Comparison of ENCODE assay signal across 13 cellular contexts in genomic region chr3:179882322-179882721, GRCh38.
DNase-seq lines count a peak whose midpoint lies in the region; ATAC-seq and TF ChIP-seq lines count a peak whose summit lies in the region.
"Had no signal": no experiment of that assay in that cellular context is flagged by ENCODE, and none has a peak within 500 bp of the region (broad histone marks: within the 10 kb centered on the region; RNA-seq: fewer than 3 reads in every experiment).

No MANE protein-coding gene starts in this region.

- peaks cover 10% of the 10 kb centered on the region for H3K4me1 Mint-ChIP-seq in stimulated activated naive CD8-positive, alpha-beta T cell treated with anti-CD3 and anti-CD28 coated beads, Interleukin-15, amount 100 ng/mL, for 72 hours
- H3K4me1 Mint-ChIP-seq: CD4-positive, alpha-beta memory T cell had no signal

- no peak overlapping the region for H3K27ac Mint-ChIP-seq in stimulated activated naive CD8-positive, alpha-beta T cell treated with anti-CD3 and anti-CD28 coated beads, Interleukin-15, amount 100 ng/mL, for 72 hours
- H3K27ac Mint-ChIP-seq: CD4-positive, alpha-beta memory T cell had no signal

- no peaks in the 10 kb centered on the region for H3K36me3 ChIP-seq in gastrocnemius medialis

- no peak overlapping the region for H3K4me3 ChIP-seq in gastrocnemius medialis
- H3K4me3 ChIP-seq: K562, testis had no signal

- H3K9me3 ChIP-seq in gastrocnemius medialis, result no peaks in the 10 kb centered on the region
- H3K9me3 ChIP-seq: testis had no signal

- H3K9me3 Mint-ChIP-seq in stimulated activated naive CD8-positive, alpha-beta T cell treated with anti-CD3 and anti-CD28 coated beads, Interleukin-15, amount 100 ng/mL, for 72 hours, result no peaks in the 10 kb centered on the region
- H3K9me3 Mint-ChIP-seq: CD4-positive, alpha-beta memory T cell had no signal

- H3K4me1 ChIP-seq in gastrocnemius medialis, result no peaks in the 10 kb centered on the region
- H3K4me1 ChIP-seq: testis had no signal

- H3K27me3 ChIP-seq in gastrocnemius medialis, result no peaks in the 10 kb centered on the region
- H3K27me3 ChIP-seq: testis had no signal

- no peak for DNase-seq in stimulated activated naive CD8-positive, alpha-beta T cell treated with anti-CD3 and anti-CD28 coated beads, Interleukin-15, amount 100 ng/mL, for 72 hours
- DNase-seq in stimulated activated naive CD8-positive, alpha-beta T cell treated with anti-CD3 and anti-CD28 coated beads, Interleukin-15, Interleukin-2, amounts not matched to agents 100 U/mL and 50 U/mL, for 24 hours, result no peak
- DNase-seq in RPMI8226 (peak; percentile 18), gastrocnemius medialis (no peak), DMS79 treated with DMSO at 0.1 percent for 48 hours (lab: John Stamatoyannopoulos, UW) (no peak), SW 1271 (lab: John Stamatoyannopoulos, UW) (no peak)
- no peak for DNase-seq in activated effector memory CD4-positive, alpha-beta T cell treated with Interleukin-2 at 50 U/mL for 16 hours
- DNase-seq: activated CD4-positive, alpha-beta T cell treated with anti-CD3 and anti-CD28 coated beads for 4 hours; CD4-positive, alpha-beta memory T cell; testis had no signal

- H3K27me3 Mint-ChIP-seq in stimulated activated naive CD8-positive, alpha-beta T cell treated with anti-CD3 and anti-CD28 coated beads, Interleukin-15, amount 100 ng/mL, for 72 hours, result no peaks in the 10 kb centered on the region

- TF ChIP-seq POLR2A in gastrocnemius medialis (IDR thresholded peaks at IDR 0.05), result no peak

- in situ Hi-C loops in gastrocnemius medialis (cut with MboI; ENCODE audit: low sequenced_read_pairs in 4 of 4), result no loop called here

- intact Hi-C loops in gastrocnemius medialis (cut with DNase I; ENCODE audit: low total_unique reads), result no loop called here

- H3K4me3 Mint-ChIP-seq in stimulated activated naive CD8-positive, alpha-beta T cell treated with anti-CD3 and anti-CD28 coated beads, Interleukin-15, amount 100 ng/mL, for 72 hours, result no peak overlapping the region
- H3K4me3 Mint-ChIP-seq: CD4-positive, alpha-beta memory T cell had no signal

- ATAC-seq in stimulated activated naive CD8-positive, alpha-beta T cell treated with anti-CD3 and anti-CD28 coated beads, Interleukin-15, amount 100 ng/mL, for 72 hours, result peak; percentile 49
- ATAC-seq in stimulated activated naive CD8-positive, alpha-beta T cell treated with anti-CD3 and anti-CD28 coated beads, Interleukin-15, Interleukin-2, amounts not matched to agents 100 U/mL and 50 U/mL, for 24 hours, result no peak
- ATAC-seq in HG02970 (IDR thresholded peaks at IDR 0.05; ENCODE audit: low FRiP score, unreplicated experiment) (peak; percentile 61), gastrocnemius medialis (no peak)
- ATAC-seq: K562 had no signal

- TF ChIP-seq CTCF in gastrocnemius medialis (IDR thresholded peaks at IDR 0.05 in 4 of 5, conservative IDR thresholded peaks at IDR 0.05 in 1 of 5), result no peak

- no peak overlapping the region for H3K27ac ChIP-seq in gastrocnemius medialis
- H3K27ac ChIP-seq: epithelial cell of prostate, testis had no signal

Comparison
In these comparisons a context has a peak if more than half of its experiments do, and no peak if none do; other contexts are left out.
1. ATAC-seq: peak in stimulated activated naive CD8-positive, alpha-beta T cell treated with anti-CD3 and anti-CD28 coated beads, Interleukin-15, amount 100 ng/mL, for 72 hours (single experiment) and HG02970 (single experiment); none in stimulated activated naive CD8-positive, alpha-beta T cell treated with anti-CD3 and anti-CD28 coated beads, Interleukin-15, Interleukin-2, amounts not matched to agents 100 U/mL and 50 U/mL, for 24 hours (single experiment) and gastrocnemius medialis (0 of 2).